ENCODE assay signal across 21 cellular contexts in the genomic region with DNA sequence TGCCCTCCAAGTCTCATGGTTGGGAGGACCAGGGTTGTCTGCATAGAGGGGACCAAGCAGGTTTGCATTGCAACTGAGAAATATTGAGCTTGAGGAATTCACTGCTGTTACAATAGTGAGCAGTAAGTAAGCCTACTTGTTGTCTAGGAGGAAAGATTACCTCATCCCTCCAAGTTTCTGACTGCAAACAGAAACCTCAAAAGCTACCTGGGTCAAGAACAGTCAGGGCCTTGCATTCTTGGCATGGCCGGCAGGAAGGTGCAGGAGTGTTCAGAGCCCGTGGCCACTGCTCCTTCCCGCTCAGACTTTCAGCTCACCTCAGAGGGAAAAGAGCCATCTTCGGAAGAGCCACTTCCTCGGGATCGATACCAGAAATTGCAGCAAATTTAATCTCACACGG. TPM values are rescaled to one million over a fixed set of nuclear protein-coding genes. Genes with fewer than 3 reads are reported as not detected.
"Had no signal": no experiment of that assay in that cellular context is flagged by ENCODE, and none has a peak within 500 bp of the region (broad histone marks: within the 10 kb centered on the region; RNA-seq: fewer than 3 reads in every experiment).

No MANE protein-coding gene starts in this region.

- H3K36me3 Mint-ChIP-seq: activated naive CD4-positive, alpha-beta T cell treated with anti-CD3 and anti-CD28 coated beads, Interleukin-2, amount 10 ng/mL, durations not matched to agents 7 days and 5 days; activated naive CD8-positive, alpha-beta T cell treated with anti-CD3 and anti-CD28 coated beads for 36 hours had no signal

- ATAC-seq: activated CD4-positive, CD25-positive, alpha-beta regulatory T cell treated with anti-CD3 and anti-CD28 coated beads, Interleukin-2, amount 50 U/mL, for 24 hours; activated CD8-positive, alpha-beta T cell treated with anti-CD3 and anti-CD28 coated beads for 36 hours; activated T-cell treated with anti-CD3 and anti-CD28 coated beads, Interleukin-2, amount 50 U/mL, for 72 hours; PC-3 had no signal

- H3K27ac Mint-ChIP-seq: activated CD8-positive, alpha-beta T cell treated with anti-CD3 and anti-CD28 coated beads for 36 hours; activated naive CD4-positive, alpha-beta T cell treated with anti-CD3 and anti-CD28 coated beads, Interleukin-2, amount 10 ng/mL, durations not matched to agents 7 days and 5 days; activated naive CD8-positive, alpha-beta T cell treated with anti-CD3 and anti-CD28 coated beads for 36 hours; activated T-cell treated with anti-CD3 and anti-CD28 coated beads, Interleukin-2, amount 50 U/mL, for 72 hours; activated T-helper 2 cell treated with anti-CD3 and anti-CD28 coated beads, Interferon-gamma antibody, Interleukin-2, Interleukin-4, amounts not matched to agents 10 μg/mL and 5 μg/mL and 100 μg/mL, durations not matched to agents 14 hours and 24 hours and 36 hours; T-helper 2 cell treated with Interferon-gamma antibody and Interleukin-4, amounts not matched to agents 5 μg/mL and 100 μg/mL, for 36 hours had no signal

- H3K4me3 Mint-ChIP-seq: activated CD8-positive, alpha-beta T cell treated with anti-CD3 and anti-CD28 coated beads for 36 hours; activated naive CD4-positive, alpha-beta T cell treated with anti-CD3 and anti-CD28 coated beads, Interleukin-2, amount 10 ng/mL, durations not matched to agents 7 days and 5 days; activated naive CD8-positive, alpha-beta T cell treated with anti-CD3 and anti-CD28 coated beads for 36 hours; activated T-cell treated with anti-CD3 and anti-CD28 coated beads, Interleukin-2, amount 50 U/mL, for 72 hours; T-helper 2 cell treated with Interferon-gamma antibody and Interleukin-4, amounts not matched to agents 5 μg/mL and 100 μg/mL, for 36 hours had no signal

- H3K4me3 ChIP-seq: MG63 had no signal

- H3K36me3 ChIP-seq: MG63 had no signal

- H3K4me1 Mint-ChIP-seq: activated naive CD4-positive, alpha-beta T cell treated with anti-CD3 and anti-CD28 coated beads, Interleukin-2, amount 10 ng/mL, durations not matched to agents 7 days and 5 days; activated naive CD8-positive, alpha-beta T cell treated with anti-CD3 and anti-CD28 coated beads for 36 hours had no signal

- H3K27me3 ChIP-seq: MG63 had no signal

- H3K27me3 Mint-ChIP-seq: activated naive CD4-positive, alpha-beta T cell treated with anti-CD3 and anti-CD28 coated beads, Interleukin-2, amount 10 ng/mL, durations not matched to agents 7 days and 5 days had no signal

- DNase-seq: activated CD4-positive, alpha-beta T cell treated with anti-CD3 and anti-CD28 coated beads for 4 hours; activated CD8-positive, alpha-beta memory T cell treated with anti-CD3 and anti-CD28 coated beads, Interleukin-2, amount 50 U/mL, for 4 hours; activated CD8-positive, alpha-beta T cell treated with anti-CD3 and anti-CD28 coated beads for 36 hours; activated gamma-delta T cell treated with Interleukin-2 at 50 U/mL for 16 hours; activated naive CD4-positive, alpha-beta T cell treated with anti-CD3 and anti-CD28 coated beads, Interleukin-2, amount 10 ng/mL, durations not matched to agents 7 days and 5 days; activated naive CD8-positive, alpha-beta T cell treated with anti-CD3 and anti-CD28 coated beads for 36 hours; activated T-cell treated with anti-CD3 and anti-CD28 coated beads, Interleukin-2, amount 50 U/mL, for 72 hours; caudate nucleus; MG63; MV-4-11; NCI-H1092 treated with DMSO at 0.1 percent for 48 hours; NCI-H1436; NCI-H1694 treated with DMSO at 0.1 percent for 48 hours; NCI-H2029 treated with DMSO at 0.1 percent for 48 hours; NCI-H510A treated with DMSO at 0.1 percent for 48 hours; NCI-H69; PC-3; SHP77 had no signal

RNA-seq across cellular contexts. Expression of a gene that starts 46.0 kb away (rescaled TPM):
- total RNA-seq: PC-3 had no signal
